In genomic region chr20:44720617-44720993, GRCh38 we compare ENCODE assay signal across 12 cellular contexts. TPM values are rescaled to one million over a fixed set of nuclear protein-coding genes. Genes with fewer than 3 reads are reported as not detected.
A peak's percentile ranks its signal among the peaks of the same experiment; 100 is the strongest.
DNase-seq lines count a peak whose midpoint lies in the region; ATAC-seq and TF ChIP-seq lines count a peak whose summit lies in the region.
"Had no signal": no experiment of that assay in that cellular context is flagged by ENCODE, and none has a peak within 500 bp of the region (broad histone marks: within the 10 kb centered on the region; RNA-seq: fewer than 3 reads in every experiment).

No MANE protein-coding gene starts in this region.

- H3K9me3 Mint-ChIP-seq in activated CD4-positive, alpha-beta memory T cell treated with anti-CD3 and anti-CD28 coated beads, Interleukin-2, amount 10 ng/mL, durations not matched to agents 7 days and 5 days: no peaks in the 10 kb centered on the region
- H3K9me3 Mint-ChIP-seq: T-helper 1 cell treated with Interleukin-12 subunit alpha and Interleukin-12 subunit beta and Interleukin-4 antibody, amounts not matched to agents 30 μg/mL and 1 μg/mL, for 36 hours had no signal

- 39 to 46% methylated on average over 7 of the region's 7 CpGs for WGBS in aorta, 2 donors

- H3K27me3 ChIP-seq in left lung (peaks cover 0 to 4% of the 10 kb centered on the region in 2 donors), aorta (ENCODE audit: control insufficient read depth in 1 of 2, insufficient read depth in 2 of 2, low read length in 1 of 2) (no peaks in the 10 kb centered on the region)

- no peaks in the 10 kb centered on the region for H3K36me3 ChIP-seq in left lung
- H3K36me3 ChIP-seq in aorta (ENCODE audit: control insufficient read depth in 1 of 2, insufficient read depth in 2 of 2, low read length in 1 of 2): peaks cover 0 to 1% of the 10 kb centered on the region in 2 donors

- no peak overlapping the region for H3K4me3 ChIP-seq in cardiac fibroblast (replicated peaks in 1 of 2; ENCODE audit: low read depth in 2 of 2, low read length in 2 of 2)
- no peak overlapping the region for H3K4me3 ChIP-seq in left lung
- no peak overlapping the region for H3K4me3 ChIP-seq in aorta (ENCODE audit: low read length in 2 of 2)

- POLR2A ChIA-PET in activated CD4-positive, alpha-beta memory T cell treated with anti-CD3 and anti-CD28 coated beads, Interleukin-2, amount 10 ng/mL, durations not matched to agents 7 days and 5 days (lab: Charles Lee): no interaction called here

- TF ChIP-seq CTCF in cardiac fibroblast (IDR thresholded peaks at IDR 0.05; ENCODE audit: low read depth, low read length) (no peak), left lung (IDR thresholded peaks at IDR 0.05) (no peak)

- intact Hi-C loops in left lung (cut with DNase I): no loop called here
- intact Hi-C loops in aorta (cut with DNase I): no loop called here

- no peaks in the 10 kb centered on the region for H3K36me3 Mint-ChIP-seq in activated CD4-positive, alpha-beta memory T cell treated with anti-CD3 and anti-CD28 coated beads, Interleukin-2, amount 10 ng/mL, durations not matched to agents 7 days and 5 days (ENCODE audit: low read depth)

- CTCF ChIA-PET in activated CD4-positive, alpha-beta memory T cell treated with anti-CD3 and anti-CD28 coated beads, Interleukin-2, amount 10 ng/mL, durations not matched to agents 7 days and 5 days (lab: Charles Lee): no interaction called here

- no peak for TF ChIP-seq POLR2A in GM18505 (IDR thresholded peaks at IDR 0.05; ENCODE audit: borderline replicate concordance, extremely low read depth, insufficient read depth, insufficient read length)

- H3K4me1 ChIP-seq in left lung: peaks cover 5 to 6% of the 10 kb centered on the region in 2 donors
- peaks cover 3 to 7% of the 10 kb centered on the region in 2 donors for H3K4me1 ChIP-seq in aorta (ENCODE audit: control insufficient read depth in 1 of 2, insufficient read depth in 2 of 2, low read length in 2 of 2)

- H3K4me1 Mint-ChIP-seq in activated CD4-positive, alpha-beta memory T cell treated with anti-CD3 and anti-CD28 coated beads, Interleukin-2, amount 10 ng/mL, durations not matched to agents 7 days and 5 days: no peaks in the 10 kb centered on the region

- H3K4me3 Mint-ChIP-seq in activated CD4-positive, alpha-beta memory T cell treated with anti-CD3 and anti-CD28 coated beads, Interleukin-2, amount 10 ng/mL, durations not matched to agents 7 days and 5 days: no peak overlapping the region
- H3K4me3 Mint-ChIP-seq: T-helper 1 cell treated with Interleukin-12 subunit alpha and Interleukin-12 subunit beta and Interleukin-4 antibody, amounts not matched to agents 30 μg/mL and 1 μg/mL, for 36 hours had no signal

- DNase-seq in NCI-H524 (lab: John Stamatoyannopoulos, UW) (peak; percentile 21 to 33), NCI-H524 treated with DMSO at 0.1 percent for 48 hours (lab: John Stamatoyannopoulos, UW) (no peak), cardiac fibroblast (ENCODE audit: low read depth in 2 of 2) (peak; percentile 79 to 86), left lung (no peak), aorta (peak; percentile 68 to 74)
- no peak for DNase-seq in activated CD4-positive, alpha-beta memory T cell treated with anti-CD3 and anti-CD28 coated beads, Interleukin-2, amount 10 ng/mL, durations not matched to agents 7 days and 5 days
- DNase-seq in activated CD8-positive, alpha-beta memory T cell treated with anti-CD3 and anti-CD28 coated beads, Interleukin-2, amount 50 U/mL, for 4 hours: no peak
- DNase-seq: stimulated activated naive CD8-positive, alpha-beta T cell treated with anti-CD3 and anti-CD28 coated beads, Interleukin-15, Interleukin-2, amounts not matched to agents 100 U/mL and 50 U/mL, for 24 hours had no signal

- no peak overlapping the region for H3K27ac Mint-ChIP-seq in activated CD4-positive, alpha-beta memory T cell treated with anti-CD3 and anti-CD28 coated beads, Interleukin-2, amount 10 ng/mL, durations not matched to agents 7 days and 5 days
- H3K27ac Mint-ChIP-seq: T-helper 1 cell treated with Interleukin-12 subunit alpha and Interleukin-12 subunit beta and Interleukin-4 antibody, amounts not matched to agents 30 μg/mL and 1 μg/mL, for 36 hours had no signal

- ATAC-seq in left lung (peak; percentile 32), aorta (ENCODE audit: low FRiP score) (peak; percentile 46), GM18505 (IDR thresholded peaks at IDR 0.05; ENCODE audit: unreplicated experiment) (no peak)
- ATAC-seq: stimulated activated naive CD8-positive, alpha-beta T cell treated with anti-CD3 and anti-CD28 coated beads, Interleukin-15, Interleukin-2, amounts not matched to agents 100 U/mL and 50 U/mL, for 24 hours had no signal

- no peaks in the 10 kb centered on the region for H3K27me3 Mint-ChIP-seq in activated CD4-positive, alpha-beta memory T cell treated with anti-CD3 and anti-CD28 coated beads, Interleukin-2, amount 10 ng/mL, durations not matched to agents 7 days and 5 days

- no peaks in the 10 kb centered on the region for H3K9me3 ChIP-seq in left lung
- no peaks in the 10 kb centered on the region for H3K9me3 ChIP-seq in aorta (ENCODE audit: control insufficient read depth, low read length)

- H3K27ac ChIP-seq in left lung (peak overlapping the region; percentile 36 to 45), aorta (ENCODE audit: low read depth in 1 of 2, low read length in 2 of 2) (peak overlapping the region; percentile 69 to 82)

RNA-seq across cellular contexts. Expression of gene CCN5, which starts 5.4 kb away (rescaled TPM):
- total RNA-seq in left lung (10 to 100 TPM; 14.3 to 20.8 TPM), aorta (100 to 1,000 TPM in 1 of 2 donors, 10 to 100 TPM in 1; 59.4 to 186 TPM)
- 100 to 1,000 TPM in 1 of 2 donors, 10 to 100 TPM in 1; 93.1 to 137 TPM for polyA plus RNA-seq in aorta
- total RNA-seq in activated CD4-positive, alpha-beta memory T cell treated with anti-CD3 and anti-CD28 coated beads, Interleukin-2, amount 10 ng/mL, durations not matched to agents 7 days and 5 days: not detected
- total RNA-seq: bronchial epithelial cell had no signal
- polyA plus RNA-seq: neural cell had no signal

RNA-seq across cellular contexts. Expression of gene KCNK15, which starts 25.1 kb away (rescaled TPM):
- 1 to 10 TPM; 1.8 to 3.1 TPM for total RNA-seq in left lung
- total RNA-seq in aorta: 10 to 100 TPM in 1 of 2 donors, 1 to 10 TPM in 1; 5.0 to 16.1 TPM
- 1 to 10 TPM; 2.3 to 6.8 TPM for polyA plus RNA-seq in aorta
- not detected for total RNA-seq in activated CD4-positive, alpha-beta memory T cell treated with anti-CD3 and anti-CD28 coated beads, Interleukin-2, amount 10 ng/mL, durations not matched to agents 7 days and 5 days
- polyA plus RNA-seq: neural cell had no signal

Comparison
In these comparisons a context has a peak if more than half of its experiments do, and no peak if none do; other contexts are left out.
1. DNase-seq: peak in NCI-H524 (2 of 2), cardiac fibroblast (2 of 2) and aorta (2 of 2); none in NCI-H524 treated with DMSO at 0.1 percent for 48 hours (single experiment), left lung (0 of 2), activated CD4-positive, alpha-beta memory T cell treated with anti-CD3 and anti-CD28 coated beads, Interleukin-2, amount 10 ng/mL, durations not matched to agents 7 days and 5 days (single experiment) and activated CD8-positive, alpha-beta memory T cell treated with anti-CD3 and anti-CD28 coated beads, Interleukin-2, amount 50 U/mL, for 4 hours (single experiment).
2. RNA of gene CCN5, which starts 5.4 kb away (total RNA-seq): 59.4 to 186 TPM in aorta and 14.3 to 20.8 TPM in left lung; not detected in activated CD4-positive, alpha-beta memory T cell treated with anti-CD3 and anti-CD28 coated beads, Interleukin-2, amount 10 ng/mL, durations not matched to agents 7 days and 5 days; every median in the first group is over 10 times any median in the second.